In genomic region chr1:76294470-76295194, GRCh38 we compare ENCODE assay signal across 9 cellular contexts.
DNase-seq lines count a peak whose midpoint lies in the region; ATAC-seq and TF ChIP-seq lines count a peak whose summit lies in the region.
"Had no signal": no experiment of that assay in that cellular context is flagged by ENCODE, and none has a peak within 500 bp of the region (broad histone marks: within the 10 kb centered on the region; RNA-seq: fewer than 3 reads in every experiment).

No MANE protein-coding gene starts in this region.

- no peaks in the 10 kb centered on the region for H3K36me3 ChIP-seq in spleen
- no peaks in the 10 kb centered on the region for H3K36me3 ChIP-seq in heart right ventricle

- H3K9me3 ChIP-seq in spleen (no peaks in the 10 kb centered on the region), heart right ventricle (no peaks in the 10 kb centered on the region)

- TF ChIP-seq POLR2A in spleen (IDR thresholded peaks at IDR 0.05) = no peak

- intact Hi-C loops in spleen (cut with DNase I; ENCODE audit: low total_unique reads) (no loop called here), heart right ventricle (cut with DNase I) (no loop called here)

- H3K27me3 Mint-ChIP-seq in activated CD4-positive, alpha-beta T cell treated with anti-CD3 and anti-CD28 coated beads, Interleukin-2, amount 10 ng/mL, durations not matched to agents 7 days and 5 days = no peaks in the 10 kb centered on the region

- ATAC-seq in HG02642 (IDR thresholded peaks at IDR 0.05; ENCODE audit: poor library complexity, unreplicated experiment) (peak; percentile 81), heart right ventricle (no peak)

- peaks cover 65% of the 10 kb centered on the region for H3K4me1 Mint-ChIP-seq in activated CD4-positive, alpha-beta T cell treated with anti-CD3 and anti-CD28 coated beads, Interleukin-2, amount 10 ng/mL, durations not matched to agents 7 days and 5 days

- peak overlapping the region; percentile 56 for H3K4me3 Mint-ChIP-seq in activated CD4-positive, alpha-beta T cell treated with anti-CD3 and anti-CD28 coated beads, Interleukin-2, amount 10 ng/mL, durations not matched to agents 7 days and 5 days

- no peak for TF ChIP-seq CTCF in spleen (IDR thresholded peaks at IDR 0.05 in 8 of 11, conservative IDR thresholded peaks at IDR 0.05 in 3 of 11)
- TF ChIP-seq CTCF in heart right ventricle (IDR thresholded peaks at IDR 0.05) = no peak

- WGBS in spleen, 5 donors = 21 to 57% (median 34%) methylated on average over 5 of the region's 5 CpGs
- 71 to 84% methylated on average over 5 of the region's 5 CpGs for WGBS in heart right ventricle, 2 donors

- H3K27ac ChIP-seq in spleen (peak overlapping the region in 7 of 8 donors; percentile 30 to 63 (median 46)), heart right ventricle (peak overlapping the region in 1 of 10 donors; percentile 29)

- H3K4me3 ChIP-seq in spleen (peak overlapping the region in 2 of 8 donors; percentile 2 to 33), heart right ventricle (no peak overlapping the region)

- peaks cover 3% of the 10 kb centered on the region for H3K9me3 Mint-ChIP-seq in activated CD4-positive, alpha-beta T cell treated with anti-CD3 and anti-CD28 coated beads, Interleukin-2, amount 10 ng/mL, durations not matched to agents 7 days and 5 days

- H3K27ac Mint-ChIP-seq in activated CD4-positive, alpha-beta T cell treated with anti-CD3 and anti-CD28 coated beads, Interleukin-2, amount 10 ng/mL, durations not matched to agents 7 days and 5 days = peak overlapping the region; percentile 84

- H3K4me1 ChIP-seq in spleen (peaks cover 0 to 60% (median 25%) of the 10 kb centered on the region in 6 donors), heart right ventricle (no peaks in the 10 kb centered on the region)

- CTCF ChIA-PET in activated CD4-positive, alpha-beta T cell treated with anti-CD3 and anti-CD28 coated beads, Interleukin-2, amount 10 ng/mL, durations not matched to agents 7 days and 5 days (lab: Charles Lee) = interaction anchor here (1.0 to 1.7 kb wide), 3 partner anchors 19 to 26 kb away, joined by 4 to 8 read pairs (median 4); no protein-coding TSS in a partner anchor

- no peaks in the 10 kb centered on the region for H3K27me3 ChIP-seq in spleen (replicated peaks in 1 of 7)
- no peaks in the 10 kb centered on the region for H3K27me3 ChIP-seq in heart right ventricle

- POLR2A ChIA-PET in activated CD4-positive, alpha-beta T cell treated with anti-CD3 and anti-CD28 coated beads, Interleukin-2, amount 10 ng/mL, durations not matched to agents 7 days and 5 days (lab: Charles Lee) = no interaction called here

- H3K36me3 Mint-ChIP-seq in activated CD4-positive, alpha-beta T cell treated with anti-CD3 and anti-CD28 coated beads, Interleukin-2, amount 10 ng/mL, durations not matched to agents 7 days and 5 days (ENCODE audit: low read depth) = no peaks in the 10 kb centered on the region

- no peak for DNase-seq in activated CD4-positive, alpha-beta T cell treated with anti-CD3 and anti-CD28 coated beads, Interleukin-2, amount 10 ng/mL, durations not matched to agents 7 days and 5 days
- DNase-seq in activated CD4-positive, alpha-beta T cell treated with anti-CD3 and anti-CD28 coated beads, Interleukin-2, amount 50 U/mL, for 48 hours = no peak
- DNase-seq in NCI-H1930 (lab: John Stamatoyannopoulos, UW) = peak; percentile 21 to 28
- no peak for DNase-seq in spleen
- no peak for DNase-seq in occipital lobe (lab: John Stamatoyannopoulos, UW)
- no peak for DNase-seq in KG1 (lab: John Stamatoyannopoulos, UW)
- no peak for DNase-seq in heart right ventricle
- DNase-seq: AML-193 had no signal

Comparison
In these comparisons a context has a peak if more than half of its experiments do, and no peak if none do; other contexts are left out.
1. DNase-seq: peak in NCI-H1930 (2 of 2); none in activated CD4-positive, alpha-beta T cell treated with anti-CD3 and anti-CD28 coated beads, Interleukin-2, amount 10 ng/mL, durations not matched to agents 7 days and 5 days (single experiment), activated CD4-positive, alpha-beta T cell treated with anti-CD3 and anti-CD28 coated beads, Interleukin-2, amount 50 U/mL, for 48 hours (0 of 2), spleen (single experiment), occipital lobe (single experiment), KG1 (single experiment) and heart right ventricle (0 of 2).